ENCODE assay signal across 27 cellular contexts in genomic region chr11:79535606-79536005, GRCh38.
"Had no signal": no experiment of that assay in that cellular context is flagged by ENCODE, and none has a peak within 500 bp of the region (broad histone marks: within the 10 kb centered on the region; RNA-seq: fewer than 3 reads in every experiment).

No MANE protein-coding gene starts in this region.

- DNase-seq: colonic mucosa; cortex of kidney; dermis blood vessel endothelial cell; dorsolateral prefrontal cortex; effector CD4-positive, alpha-beta T cell; effector CD8-positive, alpha-beta T cell; effector memory CD4-positive, alpha-beta T cell; effector memory CD8-positive, alpha-beta T cell; endodermal cell; erythroblast; esophagus squamous epithelium; foreskin fibroblast; foreskin melanocyte; gastrocnemius medialis; glutamatergic neuron; head of caudate nucleus; heart left ventricle; heart right ventricle had no signal

- H3K4me3 ChIP-seq: colonic mucosa, coronary artery, dorsolateral prefrontal cortex, esophagus muscularis mucosa, esophagus squamous epithelium, gastrocnemius medialis, gastroesophageal sphincter, heart left ventricle, heart right ventricle, hepatocyte had no signal

- H3K4me2 ChIP-seq: hepatocyte had no signal

- FAIRE-seq: endometrium, endothelial cell of umbilical vein, frontal cortex had no signal

- H3K9me3 ChIP-seq: colonic mucosa, esophagus muscularis mucosa, esophagus squamous epithelium, gastrocnemius medialis, gastroesophageal sphincter, heart left ventricle, heart right ventricle had no signal

- ATAC-seq: effector memory CD8-positive, alpha-beta T cell; gastrocnemius medialis; gastroesophageal sphincter; heart left ventricle; heart right ventricle had no signal

- H3K36me3 ChIP-seq: colonic mucosa, esophagus muscularis mucosa, esophagus squamous epithelium, gastrocnemius medialis, gastroesophageal sphincter, heart left ventricle, heart right ventricle had no signal

- H3K27me3 ChIP-seq: colonic mucosa, esophagus muscularis mucosa, esophagus squamous epithelium, heart left ventricle, hepatocyte had no signal

- H3K79me2 ChIP-seq: hepatocyte had no signal

- H3K27ac ChIP-seq: colonic mucosa, coronary artery, dorsolateral prefrontal cortex, epithelial cell of prostate, esophagus muscularis mucosa, esophagus squamous epithelium, foreskin keratinocyte, gastrocnemius medialis, gastroesophageal sphincter, heart left ventricle, heart right ventricle, hepatocyte had no signal

- H3K4me1 ChIP-seq: colonic mucosa, esophagus muscularis mucosa, gastrocnemius medialis, gastroesophageal sphincter, heart left ventricle, heart right ventricle had no signal

- H2AFZ ChIP-seq: hepatocyte had no signal
